In the genomic region with DNA sequence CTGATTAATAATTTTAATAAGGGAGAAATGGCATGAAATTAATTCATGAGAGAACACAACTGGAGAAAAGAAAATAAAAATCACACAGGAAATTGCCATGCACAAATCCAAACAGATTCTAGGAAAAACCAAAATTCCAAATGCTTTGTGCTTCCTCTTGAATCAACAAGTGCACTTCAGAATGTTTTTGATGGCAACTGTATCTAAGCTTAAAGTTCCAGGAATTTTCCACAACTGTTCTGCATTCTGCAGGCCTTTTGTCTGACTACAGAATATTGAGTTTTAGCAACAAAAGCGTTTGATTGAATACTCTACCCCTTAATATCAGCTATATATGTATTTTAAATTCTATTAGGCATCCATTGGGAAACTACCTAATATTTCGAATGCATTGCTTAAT, we compare ENCODE assay signal across 26 cellular contexts.
"Had no signal": no experiment of that assay in that cellular context is flagged by ENCODE, and none has a peak within 500 bp of the region (broad histone marks: within the 10 kb centered on the region; RNA-seq: fewer than 3 reads in every experiment).

No MANE protein-coding gene starts in this region.

- H3K27me3 ChIP-seq: body of pancreas, breast epithelium, colonic mucosa, esophagus squamous epithelium had no signal

- H3K36me3 ChIP-seq: breast epithelium, cardiac muscle cell, colonic mucosa, esophagus squamous epithelium, gastroesophageal sphincter, heart right ventricle had no signal

- H3K4me1 ChIP-seq: body of pancreas, breast epithelium, colonic mucosa, esophagus squamous epithelium, gastroesophageal sphincter, heart right ventricle had no signal

- H3K9me3 ChIP-seq: body of pancreas, breast epithelium, colonic mucosa, esophagus squamous epithelium, gastroesophageal sphincter, heart right ventricle had no signal

- DNase-seq: activated CD4-positive, alpha-beta T cell treated with anti-CD3 and anti-CD28 coated beads for 1 hour; activated CD4-positive, alpha-beta T cell treated with anti-CD3 and anti-CD28 coated beads for 4 hours; activated CD4-positive, alpha-beta T cell treated with anti-CD3 and anti-CD28 coated beads, Interleukin-2, amount 10 ng/mL, durations not matched to agents 7 days and 5 days; activated CD4-positive, alpha-beta T cell treated with anti-CD3 and anti-CD28 coated beads, Interleukin-2, amount 50 U/mL, for 4 hours; activated CD8-positive, alpha-beta memory T cell treated with anti-CD3 and anti-CD28 coated beads for 24 hours; activated CD8-positive, alpha-beta T cell treated with anti-CD3 and anti-CD28 coated beads for 36 hours; activated effector memory CD4-positive, alpha-beta T cell treated with Interleukin-2 at 50 U/mL for 16 hours; activated gamma-delta T cell treated with Interleukin-2 at 50 U/mL for 16 hours; activated naive CD4-positive, alpha-beta T cell treated with anti-CD3 and anti-CD28 coated beads, Interleukin-2, amount 50 U/mL, for 16 hours; activated naive CD4-positive, alpha-beta T cell treated with Interleukin-2 at 50 U/mL for 16 hours; activated T-cell treated with anti-CD3 and anti-CD28 coated beads, Interleukin-2, amount 50 U/mL, for 4 hours; amniotic stem cell; anterior cingulate cortex; body of pancreas; central memory CD4-positive, alpha-beta T cell; cerebellar nuclear complex; colonic mucosa; effector CD8-positive, alpha-beta T cell; esophagus squamous epithelium; foreskin melanocyte; heart right ventricle; T-helper 2 cell had no signal

- H3K27ac ChIP-seq: body of pancreas, breast epithelium, cardiac muscle cell, colonic mucosa, epithelial cell of prostate, esophagus squamous epithelium, gastroesophageal sphincter, heart right ventricle had no signal

- H3K4me3 ChIP-seq: body of pancreas, breast epithelium, cardiac muscle cell, colonic mucosa, esophagus squamous epithelium, gastroesophageal sphincter, heart right ventricle had no signal
